20 cellular contexts compared by ENCODE assay signal in the genomic region with DNA sequence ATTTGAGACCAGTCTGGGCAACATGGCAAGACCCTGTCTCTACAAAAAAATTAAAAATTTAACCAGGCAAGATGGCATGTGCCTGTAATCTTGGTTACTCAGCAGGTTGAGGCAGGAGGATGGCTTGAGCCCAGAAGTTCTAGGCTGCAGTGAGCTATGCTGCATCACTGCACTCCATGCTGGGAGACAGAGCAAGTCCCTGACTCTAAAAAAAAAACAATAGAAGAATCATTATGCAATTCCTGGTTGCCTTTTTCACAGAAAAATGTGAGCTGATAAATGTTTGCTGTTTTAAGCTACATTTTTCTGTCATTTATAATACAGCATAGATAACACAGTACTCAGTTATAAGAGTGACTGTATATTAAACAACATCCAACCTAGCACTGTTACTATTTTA.
"Had no signal": no experiment of that assay in that cellular context is flagged by ENCODE, and none has a peak within 500 bp of the region (broad histone marks: within the 10 kb centered on the region; RNA-seq: fewer than 3 reads in every experiment).

No MANE protein-coding gene starts in this region.

- H3K36me3 ChIP-seq: uterus had no signal

- H3K27ac ChIP-seq: tibial artery, uterus had no signal

- H3K9me3 ChIP-seq: tibial artery, uterus had no signal

- H3K4me1 ChIP-seq: tibial artery, uterus had no signal

- DNase-seq: activated CD4-positive, alpha-beta memory T cell treated with anti-CD3 and anti-CD28 coated beads for 36 hours; activated CD4-positive, alpha-beta T cell treated with anti-CD3 and anti-CD28 coated beads for 36 hours; activated gamma-delta T cell treated with Interleukin-2 at 50 U/mL for 16 hours; activated T-cell treated with anti-CD3 and anti-CD28 coated beads for 4 hours; amniotic stem cell; cortex of kidney; erythroblast; hippocampal formation; islet precursor cell; left colon; nephron progenitor cell; occipital lobe; posterior cingulate gyrus; retina; stimulated activated CD4-positive, alpha-beta T cell treated with anti-CD3 and anti-CD28 coated beads, Interleukin-1b, Interleukin-23, amount 100 ng/mL, for 48 hours; stimulated activated CD8-positive, alpha-beta memory T cell treated with anti-CD3 and anti-CD28 coated beads, Interleukin-4, amount 100 ng/mL, for 48 hours; stimulated activated naive CD4-positive, alpha-beta T cell; T-cell; tibial artery; uterus had no signal

- H3K4me3 ChIP-seq: tibial artery, uterus had no signal

- H3K27me3 ChIP-seq: tibial artery, uterus had no signal
